ENCODE assay signal across 8 cellular contexts in genomic region chr1:91022518-91022929, GRCh38. TPM values are rescaled to one million over a fixed set of nuclear protein-coding genes. Genes with fewer than 3 reads are reported as not detected.
A peak's percentile ranks its signal among the peaks of the same experiment; 100 is the strongest.
DNase-seq lines count a peak whose midpoint lies in the region; ATAC-seq and TF ChIP-seq lines count a peak whose summit lies in the region.

No MANE protein-coding gene starts in this region.

- peak; percentile 5 for ATAC-seq in GM21825 (IDR thresholded peaks at IDR 0.05; ENCODE audit: unreplicated experiment)
- ATAC-seq in upper lobe of right lung = no peak
- ATAC-seq in GM21360 (IDR thresholded peaks at IDR 0.05; ENCODE audit: unreplicated experiment) = no peak

- H3K9ac ChIP-seq in adipocyte (ENCODE audit: low read length) = peak overlapping the region; percentile 100
- H3K9ac ChIP-seq in liver (ENCODE audit: low read depth in 1 of 2, low read length in 2 of 2) = peak overlapping the region; percentile 60 to 71

- H3K27ac ChIP-seq in liver (ENCODE audit: low read depth in 1 of 2, low read length in 2 of 2) = peak overlapping the region; percentile 96 to 99
- H3K27ac ChIP-seq in upper lobe of right lung = peak overlapping the region; percentile 100

- TF ChIP-seq CTCF in AG10803 (conservative IDR thresholded peaks at IDR 0.05; ENCODE audit: low read length) (no peak), liver (IDR thresholded peaks at IDR 0.05; ENCODE audit: low read depth, low read length, missing input control) (no peak), upper lobe of right lung (IDR thresholded peaks at IDR 0.05) (no peak)

- H3K4me1 ChIP-seq in adipocyte (ENCODE audit: control insufficient read depth, insufficient read depth, low read length) = peaks cover 46% of the 10 kb centered on the region
- peaks cover 0 to 33% (median 14%) of the 10 kb centered on the region in 4 donors for H3K4me1 ChIP-seq in liver (ENCODE audit: control insufficient read depth in 4 of 4, insufficient read depth in 4 of 4, low read length in 3 of 4)
- peaks cover 39% of the 10 kb centered on the region for H3K4me1 ChIP-seq in upper lobe of right lung

- DNase-seq in AG10803 (ENCODE audit: low read depth) = no peak
- no peak for DNase-seq in adipocyte (ENCODE audit: low read depth)
- DNase-seq in upper lobe of right lung = no peak
- DNase-seq in pons (ENCODE audit: low spot score) = no peak
- DNase-seq in stimulated activated CD4-positive, alpha-beta T cell treated with anti-CD3 and anti-CD28 coated beads, Interleukin-4, amount 100 ng/mL, for 1 hour = no peak

- H3K36me3 ChIP-seq in adipocyte (ENCODE audit: control insufficient read depth, insufficient read depth, low read length, severe bottlenecking) = no peaks in the 10 kb centered on the region
- H3K36me3 ChIP-seq in liver (ENCODE audit: control insufficient read depth in 4 of 4, insufficient read depth in 3 of 4, low read depth in 1 of 4, low read length in 3 of 4) = no peaks in the 10 kb centered on the region
- no peaks in the 10 kb centered on the region for H3K36me3 ChIP-seq in upper lobe of right lung

- H3K9me3 ChIP-seq in adipocyte (ENCODE audit: control insufficient read depth, low read length) (no peaks in the 10 kb centered on the region), liver (ENCODE audit: control insufficient read depth in 4 of 4, low read length in 3 of 4) (no peaks in the 10 kb centered on the region), upper lobe of right lung (no peaks in the 10 kb centered on the region)

- 64% methylated on average over 6 of the region's 6 CpGs for WGBS in liver

- intact Hi-C loops in upper lobe of right lung (cut with DNase I) = no loop called here

- no peak for TF ChIP-seq RAD21 in liver (IDR thresholded peaks at IDR 0.05)

- H3K27me3 ChIP-seq in adipocyte (replicated peaks; ENCODE audit: control insufficient read depth, insufficient read depth, low read length) = no peaks in the 10 kb centered on the region
- no peaks in the 10 kb centered on the region for H3K27me3 ChIP-seq in liver (ENCODE audit: control insufficient read depth in 4 of 4, insufficient read depth in 4 of 4, low read length in 3 of 4)
- H3K27me3 ChIP-seq in upper lobe of right lung = no peaks in the 10 kb centered on the region

- H3K4me3 ChIP-seq in AG10803 (ENCODE audit: low read length) (peak overlapping the region; percentile 84), adipocyte (ENCODE audit: low read length) (peak overlapping the region; percentile 99), liver (ENCODE audit: low read depth in 1 of 3, low read length in 3 of 3) (peak overlapping the region; percentile 67 to 91 (median 85)), upper lobe of right lung (peak overlapping the region; percentile 85)

TF ChIP-seq in liver, 16 proteins besides CTCF, POLR2A, EP300 and RAD21:
- TF ChIP-seq FOXA2 (IDR thresholded peaks at IDR 0.05) (no peak), EGR1 (IDR thresholded peaks at IDR 0.05; ENCODE audit: low read depth in 2 of 2) (no peak), HNF4G (IDR thresholded peaks at IDR 0.05) (no peak), FOXA1 (IDR thresholded peaks at IDR 0.05) (no peak), REST (IDR thresholded peaks at IDR 0.05) (no peak), MAX (IDR thresholded peaks at IDR 0.05) (no peak), SP1 (IDR thresholded peaks at IDR 0.05) (no peak), JUND (IDR thresholded peaks at IDR 0.05) (no peak), ZBTB33 (IDR thresholded peaks at IDR 0.05) (no peak)

RNA-seq across cellular contexts. Expression of gene ZNF644, which starts 0.7 kb away (rescaled TPM):
- total RNA-seq in liver = 10 to 100 TPM; 35.6 to 38.8 TPM
- 10 to 100 TPM in 1 of 2 donors, 1 to 10 TPM in 1; 6.8 to 18.7 TPM for polyA plus RNA-seq in liver
- total RNA-seq in upper lobe of right lung = 51.9 TPM
